Comparison of ENCODE assay signal across 20 cellular contexts in the genomic region with DNA sequence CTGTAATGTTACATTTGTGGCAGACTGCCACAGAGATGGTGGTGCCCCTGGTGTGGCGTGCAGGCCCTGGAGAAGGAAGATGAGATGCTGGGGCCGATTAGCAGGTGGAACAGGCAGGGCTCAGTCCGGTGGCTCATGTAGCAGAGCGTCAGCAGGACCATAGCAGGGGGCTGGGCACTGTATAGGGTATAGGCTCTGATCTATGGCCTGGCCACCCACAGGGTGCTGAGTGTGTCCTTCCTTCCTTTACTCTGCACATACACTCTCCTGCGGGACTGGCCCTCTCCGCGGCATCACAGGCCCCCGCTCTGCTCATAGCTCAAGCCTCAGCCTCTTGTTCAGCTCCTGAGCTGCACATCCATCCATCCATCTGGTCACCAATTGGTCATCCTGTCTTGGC.
"Had no signal": no experiment of that assay in that cellular context is flagged by ENCODE, and none has a peak within 500 bp of the region (broad histone marks: within the 10 kb centered on the region; RNA-seq: fewer than 3 reads in every experiment).

No MANE protein-coding gene starts in this region.

- DNase-seq: central memory CD4-positive, alpha-beta T cell; cortex of kidney; effector memory CD4-positive, alpha-beta T cell; gastrocnemius medialis; heart right ventricle; hypothalamus; kidney glomerular epithelial cell; nucleus accumbens; pancreas; stimulated activated CD4-positive, alpha-beta T cell treated with anti-CD3 and anti-CD28 coated beads, Interleukin-2, amount 100 ng/mL, for 48 hours; stomach; substantia nigra; transverse colon had no signal

- H3K9me3 ChIP-seq: gastrocnemius medialis, heart right ventricle, pancreas, prostate gland, stomach, thoracic aorta, transverse colon had no signal

- FAIRE-seq: endometrium, islet of Langerhans, pancreas had no signal

- H3K9me3 Mint-ChIP-seq: mesothelial cell of epicardium had no signal

- H3K27ac ChIP-seq: gastrocnemius medialis, heart right ventricle, prostate gland, stomach, thoracic aorta, transverse colon had no signal

- H3K27ac Mint-ChIP-seq: mesothelial cell of epicardium had no signal

- H3K4me3 Mint-ChIP-seq: mesothelial cell of epicardium had no signal

- H3K36me3 ChIP-seq: gastrocnemius medialis, heart right ventricle, pancreas, prostate gland, stomach, thoracic aorta, transverse colon had no signal

- H3K4me1 ChIP-seq: gastrocnemius medialis, heart right ventricle, prostate gland, stomach, transverse colon had no signal

- H3K4me2 ChIP-seq: smooth muscle cell had no signal

- H3K27me3 ChIP-seq: gastrocnemius medialis, pancreas, stomach, transverse colon had no signal

- H3K36me3 Mint-ChIP-seq: mesothelial cell of epicardium had no signal

- H3K4me3 ChIP-seq: gastrocnemius medialis, heart right ventricle, pancreas, prostate gland, smooth muscle cell, stomach, thoracic aorta, transverse colon had no signal

- ATAC-seq: esophagus mucosa, gastrocnemius medialis, heart right ventricle had no signal
